ENCODE assay signal across 8 cellular contexts in the genomic region with DNA sequence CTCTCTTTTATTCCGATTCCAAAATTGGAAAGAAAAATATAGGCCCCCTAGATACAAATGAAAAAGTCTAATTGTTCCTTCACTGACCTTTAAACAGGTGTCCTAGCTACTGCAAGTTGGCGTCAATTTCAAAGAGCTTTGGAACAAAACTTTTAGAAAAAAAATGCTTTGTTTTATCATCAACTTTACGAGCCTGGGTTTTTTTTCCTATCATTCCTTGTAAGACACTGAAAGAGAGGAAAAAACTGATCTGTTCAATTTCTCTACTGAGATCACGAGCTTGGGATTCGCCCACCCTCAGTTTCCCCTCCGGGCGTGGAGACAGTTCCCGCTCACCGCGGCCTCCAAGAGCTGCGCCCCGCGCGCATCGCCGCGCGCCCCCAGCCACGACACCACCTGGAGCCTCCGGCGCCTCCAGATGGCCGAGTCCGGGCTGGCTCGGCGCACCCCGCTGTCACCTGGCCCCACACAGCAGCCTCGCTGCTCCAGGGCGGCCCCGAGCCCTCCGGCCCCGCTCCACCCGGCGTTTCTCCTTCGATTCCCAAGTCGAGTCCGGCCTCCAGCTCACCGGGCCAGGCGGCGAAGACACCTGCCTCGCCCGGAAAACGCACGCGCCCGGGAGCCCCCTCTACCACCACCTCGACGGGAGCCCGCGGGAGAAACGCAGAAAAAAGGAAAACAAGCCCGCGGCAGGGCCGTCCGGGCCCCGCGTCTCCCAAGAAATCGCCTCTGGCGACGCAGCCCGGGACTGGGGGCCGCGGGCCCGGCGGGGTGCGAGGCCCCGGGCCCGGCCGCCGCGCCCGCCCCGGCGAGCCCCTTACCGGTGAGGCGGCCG. TPM values are rescaled to one million over a fixed set of nuclear protein-coding genes. Genes with fewer than 3 reads are reported as not detected.
DNase-seq lines count a peak whose midpoint lies in the region; ATAC-seq and TF ChIP-seq lines count a peak whose summit lies in the region.

No MANE protein-coding gene starts in this region.

- H3K36me3 ChIP-seq in MG63: peaks cover 7% of the 10 kb centered on the region
- no peaks in the 10 kb centered on the region for H3K36me3 ChIP-seq in heart left ventricle
- no peaks in the 10 kb centered on the region for H3K36me3 ChIP-seq in prostate gland

- H3K27me3 ChIP-seq in MG63 (no peaks in the 10 kb centered on the region), heart left ventricle (no peaks in the 10 kb centered on the region), prostate gland (replicated peaks; ENCODE audit: insufficient read depth) (no peaks in the 10 kb centered on the region)

- peaks cover 81% of the 10 kb centered on the region for H3K27me3 Mint-ChIP-seq in activated naive CD4-positive, alpha-beta T cell treated with anti-CD3 and anti-CD28 coated beads, Interleukin-2, amount 10 ng/mL, durations not matched to agents 7 days and 5 days

- WGBS in heart left ventricle, 4 donors: 1 to 4% (median 2%) methylated on average over 13 to 76 of the region's 76 CpGs
- 1% methylated on average over 75 of the region's 76 CpGs for WGBS in prostate gland

- TF ChIP-seq POLR2A in heart left ventricle (IDR thresholded peaks at IDR 0.05) (no peak), prostate gland (IDR thresholded peaks at IDR 0.05) (no peak)

- peak overlapping the region; percentile 63 for H3K4me3 Mint-ChIP-seq in activated naive CD4-positive, alpha-beta T cell treated with anti-CD3 and anti-CD28 coated beads, Interleukin-2, amount 10 ng/mL, durations not matched to agents 7 days and 5 days

- H3K27ac Mint-ChIP-seq in activated naive CD4-positive, alpha-beta T cell treated with anti-CD3 and anti-CD28 coated beads, Interleukin-2, amount 10 ng/mL, durations not matched to agents 7 days and 5 days: no peak overlapping the region

- DNase-seq in AG20443 (ENCODE audit: low spot score) (peak; percentile 49), MG63 (no peak), heart left ventricle (peak; percentile 32 to 72 (median 40)), prostate gland (ENCODE audit: low spot score) (peak; percentile 35), NCI-H774 (lab: John Stamatoyannopoulos, UW) (no peak)
- DNase-seq in activated naive CD4-positive, alpha-beta T cell treated with anti-CD3 and anti-CD28 coated beads, Interleukin-2, amount 10 ng/mL, durations not matched to agents 7 days and 5 days: peak; percentile 32

- intact Hi-C loops in heart left ventricle (cut with DNase I) (loop anchor here in 9 of 10 donors (1.0 to 10.0 kb wide), 13 partner anchors 38 to 546 kb away; a partner anchor contains a TSS), prostate gland (cut with DNase I) (loop anchor here (5.0 kb wide), 3 partner anchors 68 to 543 kb away; no protein-coding TSS in a partner anchor)

- H3K4me1 ChIP-seq in heart left ventricle (peaks cover 3 to 86% (median 64%) of the 10 kb centered on the region in 12 donors), prostate gland (replicated peaks) (peaks cover 2% of the 10 kb centered on the region)

- H3K36me3 Mint-ChIP-seq in activated naive CD4-positive, alpha-beta T cell treated with anti-CD3 and anti-CD28 coated beads, Interleukin-2, amount 10 ng/mL, durations not matched to agents 7 days and 5 days: no peaks in the 10 kb centered on the region

- peaks cover 20% of the 10 kb centered on the region for H3K4me1 Mint-ChIP-seq in activated naive CD4-positive, alpha-beta T cell treated with anti-CD3 and anti-CD28 coated beads, Interleukin-2, amount 10 ng/mL, durations not matched to agents 7 days and 5 days

- H3K9me3 ChIP-seq in MG63: no peaks in the 10 kb centered on the region
- no peaks in the 10 kb centered on the region for H3K9me3 ChIP-seq in heart left ventricle
- H3K9me3 ChIP-seq in prostate gland: no peaks in the 10 kb centered on the region

- ATAC-seq in GM19324 (IDR thresholded peaks at IDR 0.05; ENCODE audit: low FRiP score, unreplicated experiment): peak; percentile 11
- ATAC-seq in heart left ventricle: peak in 3 of 4 donors; percentile 24 to 35 (median 32)
- ATAC-seq in HG03045 (IDR thresholded peaks at IDR 0.05; ENCODE audit: unreplicated experiment): no peak

- H3K27ac ChIP-seq in heart left ventricle: peak overlapping the region; percentile 39 to 97 (median 87)
- peak overlapping the region; percentile 92 for H3K27ac ChIP-seq in prostate gland

- no peaks in the 10 kb centered on the region for H3K9me3 Mint-ChIP-seq in activated naive CD4-positive, alpha-beta T cell treated with anti-CD3 and anti-CD28 coated beads, Interleukin-2, amount 10 ng/mL, durations not matched to agents 7 days and 5 days

- CTCF ChIA-PET in activated naive CD4-positive, alpha-beta T cell treated with anti-CD3 and anti-CD28 coated beads, Interleukin-2, amount 10 ng/mL, durations not matched to agents 7 days and 5 days (lab: Charles Lee): interaction anchor here (1.1 kb wide), 1 partner anchor 55 kb away, joined by 5 read pairs; no protein-coding TSS in a partner anchor

- peak overlapping the region; percentile 81 for H3K4me3 ChIP-seq in MG63
- peak overlapping the region; percentile 72 to 95 (median 84) for H3K4me3 ChIP-seq in heart left ventricle
- peak overlapping the region; percentile 81 to 92 for H3K4me3 ChIP-seq in prostate gland

- peak in 3 of 12 donors; percentile 16 to 38 (median 19) for TF ChIP-seq CTCF in heart left ventricle (IDR thresholded peaks at IDR 0.05)
- peak in 1 of 4 experiments; percentile 26 for TF ChIP-seq CTCF in prostate gland (IDR thresholded peaks at IDR 0.05)

RNA-seq across cellular contexts. Expression of a gene that starts 0.7 kb away (rescaled TPM):
- 9.5 and 15.5 TPM in 2 replicates for total RNA-seq in MG63 (2014; rRNA removed; shearing (Covaris generic); ENCODE audit: low replicate concordance)
- total RNA-seq in heart left ventricle: 10 to 100 TPM; 36.9 to 61.7 (median 53.3) TPM
- 10 to 100 TPM; 30.1 to 35.8 TPM for polyA plus RNA-seq in heart left ventricle
- total RNA-seq in prostate gland: 100 to 1,000 TPM in 1 of 2 donors, 10 to 100 TPM in 1; 86.1 to 149 TPM

Comparison
In these comparisons a context has a peak if more than half of its experiments do, and no peak if none do; other contexts are left out.
1. DNase-seq: peak in AG20443 (single experiment), activated naive CD4-positive, alpha-beta T cell treated with anti-CD3 and anti-CD28 coated beads, Interleukin-2, amount 10 ng/mL, durations not matched to agents 7 days and 5 days (single experiment), heart left ventricle (5 of 5) and prostate gland (single experiment); none in MG63 (single experiment) and NCI-H774 (single experiment).
2. Peak in every context shown above with its lines, with median percentiles within 50 percentile points of each other: H3K4me3 ChIP-seq.